Comparison of ENCODE assay signal across 9 cellular contexts in the genomic region with DNA sequence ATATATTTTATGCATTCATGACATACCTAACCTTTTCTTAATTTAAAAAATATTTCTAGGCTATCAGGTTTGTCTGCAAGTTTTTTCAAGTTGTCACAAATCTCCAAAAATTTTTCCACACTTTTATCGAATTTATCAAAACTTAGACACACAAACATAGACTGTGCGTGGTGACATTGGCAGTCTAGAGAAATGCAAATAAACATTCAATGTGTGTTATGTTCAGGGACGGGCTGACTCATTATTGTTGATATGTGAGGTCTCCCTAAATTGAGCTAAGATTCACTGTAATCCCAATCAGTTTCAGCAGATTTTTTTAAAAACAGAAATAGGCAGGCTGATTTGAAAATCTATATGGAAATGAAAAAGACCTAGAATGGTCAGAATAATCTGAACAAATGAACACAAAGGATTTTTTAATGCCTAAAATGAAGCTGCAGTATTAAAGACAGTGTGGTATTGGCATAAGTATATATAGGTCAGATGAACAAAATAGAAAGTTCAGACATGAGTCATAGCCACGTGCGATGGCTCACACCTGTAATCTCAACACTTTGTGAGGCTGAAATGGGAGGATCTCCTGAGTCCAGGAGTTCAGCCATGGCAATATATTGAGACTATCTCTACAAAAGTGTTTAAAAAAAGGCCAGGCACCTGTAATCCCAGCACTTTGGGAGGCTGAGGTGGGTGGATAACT. TPM values are rescaled to one million over a fixed set of nuclear protein-coding genes. Genes with fewer than 3 reads are reported as not detected.
DNase-seq lines count a peak whose midpoint lies in the region; ATAC-seq lines count a peak whose summit lies in the region.
"Had no signal": no experiment of that assay in that cellular context is flagged by ENCODE, and none has a peak within 500 bp of the region (broad histone marks: within the 10 kb centered on the region; RNA-seq: fewer than 3 reads in every experiment).

No MANE protein-coding gene starts in this region.

- H3K9me3 Mint-ChIP-seq in activated naive CD4-positive, alpha-beta T cell treated with anti-CD3 and anti-CD28 coated beads for 36 hours, result no peaks in the 10 kb centered on the region
- H3K9me3 Mint-ChIP-seq in activated naive CD4-positive, alpha-beta T cell treated with anti-CD3 and anti-CD28 coated beads, Interleukin-2, amount 10 ng/mL, durations not matched to agents 7 days and 5 days, result no peaks in the 10 kb centered on the region
- no peaks in the 10 kb centered on the region for H3K9me3 Mint-ChIP-seq in stimulated activated naive B cell treated with anti-CD40 and anti-IgM and Interleukin-4, amounts not matched to agents 10 μg/mL and 1 μg/mL and 100 μg/mL, for 72 hours

- 36 to 41% methylated on average over 5 of the region's 5 CpGs for WGBS in aorta, 2 donors

- H3K27me3 ChIP-seq in aorta (ENCODE audit: control insufficient read depth in 1 of 2, insufficient read depth in 2 of 2, low read length in 1 of 2), result no peaks in the 10 kb centered on the region
- H3K27me3 ChIP-seq in H7 (ENCODE audit: control insufficient read depth, insufficient read depth, low read length), result no peaks in the 10 kb centered on the region
- H3K27me3 ChIP-seq: BE2C had no signal

- no peak overlapping the region for H3K4me3 Mint-ChIP-seq in activated naive CD4-positive, alpha-beta T cell treated with anti-CD3 and anti-CD28 coated beads for 36 hours
- no peak overlapping the region for H3K4me3 Mint-ChIP-seq in activated naive CD4-positive, alpha-beta T cell treated with anti-CD3 and anti-CD28 coated beads, Interleukin-2, amount 10 ng/mL, durations not matched to agents 7 days and 5 days
- no peak overlapping the region for H3K4me3 Mint-ChIP-seq in T-helper 17 cell
- no peak overlapping the region for H3K4me3 Mint-ChIP-seq in stimulated activated naive B cell treated with anti-CD40 and anti-IgM and Interleukin-4, amounts not matched to agents 10 μg/mL and 1 μg/mL and 100 μg/mL, for 72 hours

- no peaks in the 10 kb centered on the region for H3K4me1 ChIP-seq in aorta (ENCODE audit: control insufficient read depth in 1 of 2, insufficient read depth in 2 of 2, low read length in 2 of 2)
- H3K4me1 ChIP-seq: BE2C had no signal

- H3K27ac ChIP-seq in aorta (ENCODE audit: low read depth in 1 of 2, low read length in 2 of 2), result no peak overlapping the region

- H3K27ac Mint-ChIP-seq in activated naive CD4-positive, alpha-beta T cell treated with anti-CD3 and anti-CD28 coated beads for 36 hours, result no peak overlapping the region
- no peak overlapping the region for H3K27ac Mint-ChIP-seq in activated naive CD4-positive, alpha-beta T cell treated with anti-CD3 and anti-CD28 coated beads, Interleukin-2, amount 10 ng/mL, durations not matched to agents 7 days and 5 days
- no peak overlapping the region for H3K27ac Mint-ChIP-seq in T-helper 17 cell
- H3K27ac Mint-ChIP-seq in stimulated activated naive B cell treated with anti-CD40 and anti-IgM and Interleukin-4, amounts not matched to agents 10 μg/mL and 1 μg/mL and 100 μg/mL, for 72 hours, result no peak overlapping the region

- peaks cover 23% of the 10 kb centered on the region for H3K4me1 Mint-ChIP-seq in activated naive CD4-positive, alpha-beta T cell treated with anti-CD3 and anti-CD28 coated beads for 36 hours (ENCODE audit: low read depth)
- peaks cover 3% of the 10 kb centered on the region for H3K4me1 Mint-ChIP-seq in activated naive CD4-positive, alpha-beta T cell treated with anti-CD3 and anti-CD28 coated beads, Interleukin-2, amount 10 ng/mL, durations not matched to agents 7 days and 5 days
- peaks cover 5% of the 10 kb centered on the region for H3K4me1 Mint-ChIP-seq in T-helper 17 cell
- H3K4me1 Mint-ChIP-seq in stimulated activated naive B cell treated with anti-CD40 and anti-IgM and Interleukin-4, amounts not matched to agents 10 μg/mL and 1 μg/mL and 100 μg/mL, for 72 hours, result peaks cover 6 to 20% of the 10 kb centered on the region in 2 donors

- H3K36me3 Mint-ChIP-seq in activated naive CD4-positive, alpha-beta T cell treated with anti-CD3 and anti-CD28 coated beads for 36 hours (ENCODE audit: low read depth), result no peaks in the 10 kb centered on the region
- no peaks in the 10 kb centered on the region for H3K36me3 Mint-ChIP-seq in activated naive CD4-positive, alpha-beta T cell treated with anti-CD3 and anti-CD28 coated beads, Interleukin-2, amount 10 ng/mL, durations not matched to agents 7 days and 5 days
- no peaks in the 10 kb centered on the region for H3K36me3 Mint-ChIP-seq in T-helper 17 cell (ENCODE audit: low read depth)
- no peaks in the 10 kb centered on the region for H3K36me3 Mint-ChIP-seq in stimulated activated naive B cell treated with anti-CD40 and anti-IgM and Interleukin-4, amounts not matched to agents 10 μg/mL and 1 μg/mL and 100 μg/mL, for 72 hours

- DNase-seq in activated naive CD4-positive, alpha-beta T cell treated with anti-CD3 and anti-CD28 coated beads for 36 hours, result peak; percentile 69
- DNase-seq in activated naive CD4-positive, alpha-beta T cell treated with anti-CD3 and anti-CD28 coated beads, Interleukin-2, amount 10 ng/mL, durations not matched to agents 7 days and 5 days, result no peak
- DNase-seq in T-helper 17 cell (no peak), aorta (no peak), H7 (no peak), DMS 273 (lab: John Stamatoyannopoulos, UW; ENCODE audit: unreplicated experiment) (no peak)
- DNase-seq in stimulated activated naive B cell treated with anti-CD40 and anti-IgM and Interleukin-4, amounts not matched to agents 10 μg/mL and 1 μg/mL and 100 μg/mL, for 72 hours, result peak; percentile 29
- DNase-seq: BE2C had no signal

- ATAC-seq in HG02938 (IDR thresholded peaks at IDR 0.05; ENCODE audit: unreplicated experiment) (peak; percentile 85), T-helper 17 cell (peak; percentile 32), aorta (ENCODE audit: low FRiP score) (no peak)
- ATAC-seq in stimulated activated naive B cell treated with anti-CD40 and anti-IgM and Interleukin-4, amounts not matched to agents 10 μg/mL and 1 μg/mL and 100 μg/mL, for 72 hours (replicated peaks), result peak; percentile 99 to 100

- no peaks in the 10 kb centered on the region for H3K27me3 Mint-ChIP-seq in activated naive CD4-positive, alpha-beta T cell treated with anti-CD3 and anti-CD28 coated beads for 36 hours (ENCODE audit: low read depth)
- H3K27me3 Mint-ChIP-seq in activated naive CD4-positive, alpha-beta T cell treated with anti-CD3 and anti-CD28 coated beads, Interleukin-2, amount 10 ng/mL, durations not matched to agents 7 days and 5 days, result no peaks in the 10 kb centered on the region
- no peaks in the 10 kb centered on the region for H3K27me3 Mint-ChIP-seq in T-helper 17 cell
- H3K27me3 Mint-ChIP-seq in stimulated activated naive B cell treated with anti-CD40 and anti-IgM and Interleukin-4, amounts not matched to agents 10 μg/mL and 1 μg/mL and 100 μg/mL, for 72 hours, result no peaks in the 10 kb centered on the region

- intact Hi-C loops in activated naive CD4-positive, alpha-beta T cell treated with anti-CD3 and anti-CD28 coated beads for 36 hours (cut with micrococcal nuclease), result loop anchor here (1.0 kb wide), 1 partner anchor 19 kb away; a partner anchor contains a TSS
- intact Hi-C loops in aorta (cut with DNase I), result no loop called here

- no peak overlapping the region for H3K4me3 ChIP-seq in aorta (ENCODE audit: low read length in 2 of 2)
- H3K4me3 ChIP-seq in H7 (ENCODE audit: insufficient read depth, low read depth, low read length), result no peak overlapping the region

- H3K36me3 ChIP-seq in aorta (ENCODE audit: control insufficient read depth in 1 of 2, insufficient read depth in 2 of 2, low read length in 1 of 2) (no peaks in the 10 kb centered on the region), H7 (replicated peaks; ENCODE audit: control insufficient read depth, insufficient read depth, low read length) (no peaks in the 10 kb centered on the region)
- H3K36me3 ChIP-seq: BE2C had no signal

- CTCF ChIA-PET in activated naive CD4-positive, alpha-beta T cell treated with anti-CD3 and anti-CD28 coated beads for 36 hours (lab: Charles Lee), result interaction anchor here (0.6 to 1.1 kb wide), 3 partner anchors 18 to 431 kb away, joined by 3 to 5 read pairs (median 3); a partner anchor contains a TSS
- CTCF ChIA-PET in activated naive CD4-positive, alpha-beta T cell treated with anti-CD3 and anti-CD28 coated beads, Interleukin-2, amount 10 ng/mL, durations not matched to agents 7 days and 5 days (lab: Charles Lee), result no interaction called here

- H3K9me3 ChIP-seq in T-helper 17 cell (ENCODE audit: control insufficient read depth, low read length, poor library complexity, severe bottlenecking), result no peaks in the 10 kb centered on the region
- no peaks in the 10 kb centered on the region for H3K9me3 ChIP-seq in aorta (ENCODE audit: control insufficient read depth, low read length)
- H3K9me3 ChIP-seq: BE2C had no signal

RNA-seq across cellular contexts. Expression of a gene that starts 19.2 kb away (rescaled TPM):
- total RNA-seq in activated naive CD4-positive, alpha-beta T cell treated with anti-CD3 and anti-CD28 coated beads for 36 hours, result 10 to 100 TPM; 17.0 to 17.9 TPM
- total RNA-seq in T-helper 17 cell (10 to 100 TPM; 10.5 to 16.3 TPM), aorta (10 to 100 TPM; 11.1 to 12.0 TPM)
- 1 to 10 TPM; 1.1 to 2.1 TPM for polyA plus RNA-seq in aorta
- 11.3 and 12.9 TPM in 2 replicates for total RNA-seq in H7 (2014; rRNA removed; shearing (Covaris generic))

RNA-seq across cellular contexts. Expression of a gene that starts 53.8 kb away (rescaled TPM):
- total RNA-seq in activated naive CD4-positive, alpha-beta T cell treated with anti-CD3 and anti-CD28 coated beads for 36 hours, result 100 to 1,000 TPM; 168 to 179 TPM
- 10 to 100 TPM; 44.2 to 52.1 TPM for total RNA-seq in T-helper 17 cell
- 10 to 100 TPM; 37.6 to 43.5 TPM for total RNA-seq in aorta
- 100 to 1,000 TPM in 1 of 2 donors, 10 to 100 TPM in 1; 79.3 to 109 TPM for polyA plus RNA-seq in aorta
- 191 and 232 TPM in 2 replicates for total RNA-seq in H7 (2014; rRNA removed; shearing (Covaris generic))

Comparison
In these comparisons a context has a peak if more than half of its experiments do, and no peak if none do; other contexts are left out.
1. DNase-seq: peak in activated naive CD4-positive, alpha-beta T cell treated with anti-CD3 and anti-CD28 coated beads for 36 hours (single experiment) and stimulated activated naive B cell treated with anti-CD40 and anti-IgM and Interleukin-4, amounts not matched to agents 10 μg/mL and 1 μg/mL and 100 μg/mL, for 72 hours (single experiment); none in activated naive CD4-positive, alpha-beta T cell treated with anti-CD3 and anti-CD28 coated beads, Interleukin-2, amount 10 ng/mL, durations not matched to agents 7 days and 5 days (single experiment), T-helper 17 cell (0 of 3), aorta (0 of 2), H7 (single experiment) and DMS 273 (single experiment).